Comparison of ENCODE assay signal across 19 cellular contexts in genomic region chr11:123374622-123374968, GRCh38.
"Had no signal": no experiment of that assay in that cellular context is flagged by ENCODE, and none has a peak within 500 bp of the region (broad histone marks: within the 10 kb centered on the region; RNA-seq: fewer than 3 reads in every experiment).

No MANE protein-coding gene starts in this region.

- ATAC-seq: activated CD8-positive, alpha-beta T cell treated with anti-CD3 and anti-CD28 coated beads, Interleukin-2, amount 10 ng/mL, durations not matched to agents 7 days and 5 days; left lobe of liver; natural killer cell; upper lobe of right lung had no signal

- H3K9me3 ChIP-seq: ovary, prostate gland, thyroid gland, upper lobe of right lung had no signal

- DNase-seq: activated CD4-positive, alpha-beta T cell treated with anti-CD3 and anti-CD28 coated beads for 1 hour; activated CD4-positive, alpha-beta T cell treated with anti-CD3 and anti-CD28 coated beads, Interleukin-2, amount 50 U/mL, for 1 hour; activated CD8-positive, alpha-beta T cell treated with anti-CD3 and anti-CD28 coated beads, Interleukin-2, amount 10 ng/mL, durations not matched to agents 7 days and 5 days; activated T-cell treated with anti-CD3 and anti-CD28 coated beads, Interleukin-2, amount 50 U/mL, for 1 hour; aorta; central memory CD4-positive, alpha-beta T cell; dermis blood vessel endothelial cell; effector CD8-positive, alpha-beta T cell; erythroblast; foreskin fibroblast; kidney; natural killer cell; ovary; stimulated activated CD4-positive, alpha-beta T cell treated with anti-CD3 and anti-CD28 coated beads, Interleukin-12 subunit alpha, Interleukin-12 subunit beta, amount 100 ng/mL, for 4 hours; substantia nigra; thyroid gland; upper lobe of right lung had no signal

- H3K27ac ChIP-seq: ovary, prostate gland, upper lobe of right lung had no signal

- H3K36me3 ChIP-seq: ovary, prostate gland, thyroid gland, upper lobe of right lung had no signal

- H3K4me3 ChIP-seq: ovary, prostate gland, thyroid gland, upper lobe of right lung had no signal

- H3K27me3 ChIP-seq: ovary, thyroid gland had no signal

- H3K4me1 ChIP-seq: prostate gland, upper lobe of right lung had no signal
